In genomic region chr15:60766391-60767128, GRCh38 we compare ENCODE assay signal across 18 cellular contexts.
"Had no signal": no experiment of that assay in that cellular context is flagged by ENCODE, and none has a peak within 500 bp of the region (broad histone marks: within the 10 kb centered on the region; RNA-seq: fewer than 3 reads in every experiment).

No MANE protein-coding gene starts in this region.

- H3K9me3 Mint-ChIP-seq: activated CD4-positive, alpha-beta memory T cell treated with anti-CD3 and anti-CD28 coated beads, Interleukin-2, amount 10 ng/mL, durations not matched to agents 7 days and 5 days had no signal

- H3K4me1 Mint-ChIP-seq: memory B cell had no signal

- H3K79me2 ChIP-seq: parathyroid adenoma had no signal

- ATAC-seq: activated CD8-positive, alpha-beta memory T cell treated with anti-CD3 and anti-CD28 coated beads, Interleukin-2, amount 10 ng/mL, durations not matched to agents 7 days and 5 days; gastrocnemius medialis; mucosa of descending colon; naive thymus-derived CD4-positive, alpha-beta T cell had no signal

- H3K4me3 ChIP-seq: adrenal gland, breast epithelium, coronary artery, gastrocnemius medialis, mucosa of descending colon, spleen, transverse colon, uterus had no signal

- H3K4me3 Mint-ChIP-seq: activated CD4-positive, alpha-beta memory T cell treated with anti-CD3 and anti-CD28 coated beads, Interleukin-2, amount 10 ng/mL, durations not matched to agents 7 days and 5 days; activated CD8-positive, alpha-beta memory T cell treated with anti-CD3 and anti-CD28 coated beads, Interleukin-2, amount 10 ng/mL, durations not matched to agents 7 days and 5 days; activated naive CD4-positive, alpha-beta T cell treated with anti-CD3 and anti-CD28 coated beads for 36 hours; memory B cell; naive thymus-derived CD4-positive, alpha-beta T cell had no signal

- H3K36me3 Mint-ChIP-seq: memory B cell had no signal

- H3K9ac ChIP-seq: parathyroid adenoma had no signal

- H3K27me3 ChIP-seq: adrenal gland, breast epithelium, gastrocnemius medialis, spleen, transverse colon, uterus had no signal

- H3K27ac ChIP-seq: adrenal gland, breast epithelium, coronary artery, gastrocnemius medialis, parathyroid adenoma, spleen, transverse colon, uterus had no signal

- H2AFZ ChIP-seq: parathyroid adenoma had no signal

- H3K27ac Mint-ChIP-seq: activated CD4-positive, alpha-beta memory T cell treated with anti-CD3 and anti-CD28 coated beads, Interleukin-2, amount 10 ng/mL, durations not matched to agents 7 days and 5 days; activated CD8-positive, alpha-beta memory T cell treated with anti-CD3 and anti-CD28 coated beads, Interleukin-2, amount 10 ng/mL, durations not matched to agents 7 days and 5 days; activated naive CD4-positive, alpha-beta T cell treated with anti-CD3 and anti-CD28 coated beads for 36 hours; memory B cell had no signal

- H3K9me3 ChIP-seq: adrenal gland, breast epithelium, gastrocnemius medialis, mucosa of descending colon, transverse colon, uterus had no signal

- H3K27me3 Mint-ChIP-seq: memory B cell; naive thymus-derived CD4-positive, alpha-beta T cell had no signal

- H3K36me3 ChIP-seq: adrenal gland, breast epithelium, gastrocnemius medialis, spleen, transverse colon, uterus had no signal

- DNase-seq: activated CD4-positive, alpha-beta memory T cell treated with anti-CD3 and anti-CD28 coated beads, Interleukin-2, amount 10 ng/mL, durations not matched to agents 7 days and 5 days; activated CD4-positive, alpha-beta T cell treated with anti-CD3 and anti-CD28 coated beads for 48 hours; activated CD8-positive, alpha-beta memory T cell treated with anti-CD3 and anti-CD28 coated beads, Interleukin-2, amount 10 ng/mL, durations not matched to agents 7 days and 5 days; activated naive CD4-positive, alpha-beta T cell treated with anti-CD3 and anti-CD28 coated beads for 36 hours; adrenal gland; gastrocnemius medialis; mucosa of descending colon; spleen; stimulated activated naive CD4-positive, alpha-beta T cell; substantia nigra; SW 1271; transverse colon; uterus had no signal

- H3K4me1 ChIP-seq: breast epithelium, parathyroid adenoma, spleen, uterus had no signal
